ENCODE assay signal across 10 cellular contexts in genomic region chr9:76651114-76651697, GRCh38.
DNase-seq lines count a peak whose midpoint lies in the region; ATAC-seq and TF ChIP-seq lines count a peak whose summit lies in the region.
"Had no signal": no experiment of that assay in that cellular context is flagged by ENCODE, and none has a peak within 500 bp of the region (broad histone marks: within the 10 kb centered on the region; RNA-seq: fewer than 3 reads in every experiment).

No MANE protein-coding gene starts in this region.

- peak overlapping the region; percentile 85 for H3K27ac Mint-ChIP-seq in T-helper 17 cell

- no peak for DNase-seq in left ventricle myocardium inferior
- DNase-seq in Right ventricle myocardium inferior (ENCODE audit: missing footprints) = no peak
- DNase-seq in T-helper 17 cell = no peak
- DNase-seq in lung microvascular endothelial cell (ENCODE audit: low read depth in 2 of 2) = peak; percentile 44 to 56
- DNase-seq in vagina (ENCODE audit: extremely low spot score in 2 of 2) = no peak
- DNase-seq in SIG-M5 (lab: John Stamatoyannopoulos, UW) = no peak
- DNase-seq: DMS53, NCI-H187 had no signal

- H3K4me1 ChIP-seq in left ventricle myocardium inferior = peaks cover 24% of the 10 kb centered on the region
- H3K4me1 ChIP-seq in vagina = peaks cover 15% of the 10 kb centered on the region

- intact Hi-C loops in left ventricle myocardium inferior (cut with micrococcal nuclease) = no loop called here
- intact Hi-C loops in Right ventricle myocardium inferior (cut with DNase I) = loop anchor here (5.0 kb wide), 1 partner anchor 194 kb away; the partner anchor contains the start of gene GCNT1
- intact Hi-C loops in vagina (cut with DNase I) = no loop called here

- H3K36me3 ChIP-seq in left ventricle myocardium inferior (no peaks in the 10 kb centered on the region), vagina (no peaks in the 10 kb centered on the region)

- H3K27ac ChIP-seq in left ventricle myocardium inferior (replicated peaks) (peak overlapping the region; percentile 59), vagina (no peak overlapping the region)

- peaks cover 19% of the 10 kb centered on the region for H3K4me1 Mint-ChIP-seq in T-helper 17 cell

- no peaks in the 10 kb centered on the region for H3K36me3 Mint-ChIP-seq in T-helper 17 cell (ENCODE audit: low read depth)

- no peak for TF ChIP-seq POLR2A in vagina (IDR thresholded peaks at IDR 0.05)

- H3K4me3 ChIP-seq in left ventricle myocardium inferior = peak overlapping the region; percentile 48
- peak overlapping the region; percentile 8 to 30 for H3K4me3 ChIP-seq in vagina

- H3K9me3 ChIP-seq in left ventricle myocardium inferior (replicated peaks) (no peaks in the 10 kb centered on the region), T-helper 17 cell (ENCODE audit: control insufficient read depth, low read length, poor library complexity, severe bottlenecking) (no peaks in the 10 kb centered on the region), vagina (no peaks in the 10 kb centered on the region)

- H3K27me3 ChIP-seq in left ventricle myocardium inferior (ENCODE audit: low read depth) (no peaks in the 10 kb centered on the region), vagina (no peaks in the 10 kb centered on the region)

- H3K4me3 Mint-ChIP-seq in T-helper 17 cell = peak overlapping the region; percentile 75

- no peaks in the 10 kb centered on the region for H3K27me3 Mint-ChIP-seq in T-helper 17 cell

- TF ChIP-seq CTCF in left ventricle myocardium inferior (IDR thresholded peaks at IDR 0.05; ENCODE audit: borderline replicate concordance) (no peak), vagina (IDR thresholded peaks at IDR 0.05) (no peak)

- ATAC-seq in Right ventricle myocardium inferior = no peak
- no peak for ATAC-seq in T-helper 17 cell
- no peak for ATAC-seq in HG02938 (IDR thresholded peaks at IDR 0.05; ENCODE audit: unreplicated experiment)
- ATAC-seq in HG02588 (IDR thresholded peaks at IDR 0.05; ENCODE audit: unreplicated experiment) = no peak

Comparison
In these comparisons a context has a peak if more than half of its experiments do, and no peak if none do; other contexts are left out.
1. DNase-seq: peak in lung microvascular endothelial cell (2 of 2); none in left ventricle myocardium inferior (single experiment), Right ventricle myocardium inferior (single experiment), T-helper 17 cell (0 of 3), vagina (0 of 2) and SIG-M5 (single experiment).